Comparison of ENCODE assay signal across 10 cellular contexts in genomic region chr2:234980476-234981187, GRCh38. TPM values are rescaled to one million over a fixed set of nuclear protein-coding genes. Genes with fewer than 3 reads are reported as not detected.
DNase-seq lines count a peak whose midpoint lies in the region; ATAC-seq, FAIRE-seq and TF ChIP-seq lines count a peak whose summit lies in the region.
"Had no signal": no experiment of that assay in that cellular context is flagged by ENCODE, and none has a peak within 500 bp of the region (broad histone marks: within the 10 kb centered on the region; RNA-seq: fewer than 3 reads in every experiment).

No MANE protein-coding gene starts in this region.

- H3K4me1 ChIP-seq in BLaER1 treated with 17β-estradiol and CSF1 and Interleukin-3, amounts not matched to agents 10 nM and 100 nM = peaks cover 25 to 53% (median 41%) of the 10 kb centered on the region in 10 experiments
- H3K4me1 ChIP-seq in endothelial cell of umbilical vein (ENCODE audit: control insufficient read depth, extremely low read depth, insufficient read depth, low read length) = peaks cover 68% of the 10 kb centered on the region
- peaks cover 28% of the 10 kb centered on the region for H3K4me1 ChIP-seq in neural progenitor cell
- H3K4me1 ChIP-seq in foreskin keratinocyte = peaks cover 19% of the 10 kb centered on the region

- intact Hi-C loops in endothelial cell of umbilical vein (cut with micrococcal nuclease) (loop anchor here (1.0 kb wide), 14 partner anchors 9 to 734 kb away; no protein-coding TSS in a partner anchor), head of caudate nucleus (cut with DNase I) (no loop called here)

- H3K4me3 Mint-ChIP-seq in neural progenitor cell = peak overlapping the region; percentile 72
- H3K4me3 Mint-ChIP-seq in T-helper 2 cell treated with Interferon-gamma antibody and Interleukin-4, amounts not matched to agents 5 μg/mL and 100 μg/mL, for 36 hours = no peak overlapping the region
- H3K4me3 Mint-ChIP-seq: CD4-positive, alpha-beta T cell had no signal

- no peak for ATAC-seq in foreskin keratinocyte

- H3K79me2 ChIP-seq in endothelial cell of umbilical vein (ENCODE audit: control insufficient read depth, insufficient read depth, low read length) = peaks cover 77% of the 10 kb centered on the region
- H3K79me2 ChIP-seq in neural progenitor cell (ENCODE audit: low read depth) = peaks cover 100% of the 10 kb centered on the region

- H3K9ac ChIP-seq in BLaER1 treated with 17β-estradiol and CSF1 and Interleukin-3, amounts not matched to agents 10 nM and 100 nM = peak overlapping the region in 2 of 11 experiments; percentile 40 to 41; a peak in 2 of 22 replicates
- peak overlapping the region; percentile 93 for H3K9ac ChIP-seq in endothelial cell of umbilical vein (replicated peaks; ENCODE audit: extremely low read depth, insufficient read depth, low read length)
- no peak overlapping the region for H3K9ac ChIP-seq in neural progenitor cell

- peak overlapping the region; percentile 95 for H3K27ac Mint-ChIP-seq in neural progenitor cell
- H3K27ac Mint-ChIP-seq in T-helper 2 cell treated with Interferon-gamma antibody and Interleukin-4, amounts not matched to agents 5 μg/mL and 100 μg/mL, for 36 hours = no peak overlapping the region
- H3K27ac Mint-ChIP-seq: CD4-positive, alpha-beta T cell had no signal

- peaks cover 36% of the 10 kb centered on the region for H3K36me3 Mint-ChIP-seq in neural progenitor cell
- H3K36me3 Mint-ChIP-seq in T-helper 2 cell treated with Interferon-gamma antibody and Interleukin-4, amounts not matched to agents 5 μg/mL and 100 μg/mL, for 36 hours (ENCODE audit: low read depth) = no peaks in the 10 kb centered on the region

- no peak for FAIRE-seq in endothelial cell of umbilical vein (lab: Jason Lieb, UNC)

- dilution Hi-C loops in endothelial cell of umbilical vein (cut with MboI; ENCODE audit: extremely low pct_ligation_motif_present, low sequenced_read_pairs) = no loop called here

- peak overlapping the region; percentile 43 to 92 (median 80) for H3K4me2 ChIP-seq in BLaER1 treated with 17β-estradiol and CSF1 and Interleukin-3, amounts not matched to agents 10 nM and 100 nM
- H3K4me2 ChIP-seq in endothelial cell of umbilical vein (ENCODE audit: insufficient read depth, low read length) (peak overlapping the region; percentile 71), neural progenitor cell (peak overlapping the region; percentile 48)

- POLR2A ChIA-PET in endothelial cell of umbilical vein (lab: Charles Lee) = interaction anchor here (0.6 to 2.6 kb wide), 7 partner anchors 9 to 290 kb away, joined by 3 to 21 read pairs (median 4); no protein-coding TSS in a partner anchor

- no peak for TF ChIP-seq POLR2A in endothelial cell of umbilical vein (IDR thresholded peaks at IDR 0.05; ENCODE audit: low read depth, low read length)

- CTCF ChIA-PET in endothelial cell of umbilical vein (lab: Charles Lee) = interaction anchor here (0.7 to 2.4 kb wide), 21 partner anchors 9 to 558 kb away, joined by 3 to 23 read pairs (median 5); no protein-coding TSS in a partner anchor

- H3K9me1 ChIP-seq in endothelial cell of umbilical vein (replicated peaks; ENCODE audit: control insufficient read depth, extremely low read depth, insufficient read depth, low read length) = no peaks in the 10 kb centered on the region

- no peaks in the 10 kb centered on the region for H3K27me3 ChIP-seq in BLaER1 treated with 17β-estradiol and CSF1 and Interleukin-3, amounts not matched to agents 10 nM and 100 nM
- H3K27me3 ChIP-seq in endothelial cell of umbilical vein (ENCODE audit: control insufficient read depth in 2 of 2, insufficient read depth in 2 of 2, low read length in 2 of 2) (no peaks in the 10 kb centered on the region), neural progenitor cell (no peaks in the 10 kb centered on the region), foreskin keratinocyte (no peaks in the 10 kb centered on the region)

- peaks cover 0 to 2% (median 0%) of the 10 kb centered on the region in 11 experiments; a peak in 1 of 22 replicates for H4K20me1 ChIP-seq in BLaER1 treated with 17β-estradiol and CSF1 and Interleukin-3, amounts not matched to agents 10 nM and 100 nM
- H4K20me1 ChIP-seq in endothelial cell of umbilical vein (replicated peaks; ENCODE audit: control insufficient read depth, extremely low read depth, insufficient read depth, low read length) (no peaks in the 10 kb centered on the region), neural progenitor cell (ENCODE audit: low read depth) (peaks cover 75% of the 10 kb centered on the region)

- peaks cover 72% of the 10 kb centered on the region for H3K4me1 Mint-ChIP-seq in neural progenitor cell
- no peaks in the 10 kb centered on the region for H3K4me1 Mint-ChIP-seq in T-helper 2 cell treated with Interferon-gamma antibody and Interleukin-4, amounts not matched to agents 5 μg/mL and 100 μg/mL, for 36 hours (ENCODE audit: low read depth)

- peaks cover 6 to 9% (median 7%) of the 10 kb centered on the region in 11 experiments; a peak in 18 of 22 replicates for H3K9me3 ChIP-seq in BLaER1 treated with 17β-estradiol and CSF1 and Interleukin-3, amounts not matched to agents 10 nM and 100 nM (replicated peaks in 1 of 11)
- H3K9me3 ChIP-seq in endothelial cell of umbilical vein (replicated peaks; ENCODE audit: control insufficient read depth, insufficient read depth, low read length) = no peaks in the 10 kb centered on the region
- no peaks in the 10 kb centered on the region for H3K9me3 ChIP-seq in neural progenitor cell (ENCODE audit: low read depth)

- H3K4me3 ChIP-seq in BLaER1 treated with 17β-estradiol and CSF1 and Interleukin-3, amounts not matched to agents 10 nM and 100 nM = peak overlapping the region in 2 of 10 experiments; percentile 10 to 28; a peak in 2 of 20 replicates
- H3K4me3 ChIP-seq in endothelial cell of umbilical vein (replicated peaks in 1 of 3; ENCODE audit: insufficient read depth in 1 of 3, low read depth in 1 of 3, low read length in 3 of 3) (peak overlapping the region in 2 of 3 experiments; percentile 18 to 27), neural progenitor cell (no peak overlapping the region)

- no peak overlapping the region for H3K27ac ChIP-seq in BLaER1 treated with 17β-estradiol and CSF1 and Interleukin-3, amounts not matched to agents 10 nM and 100 nM
- H3K27ac ChIP-seq in endothelial cell of umbilical vein (ENCODE audit: insufficient read depth, low read depth, low read length) (peak overlapping the region; percentile 97), neural progenitor cell (peak overlapping the region; percentile 64), foreskin keratinocyte (no peak overlapping the region)

- no peak for TF ChIP-seq CTCF in endothelial cell of umbilical vein (IDR thresholded peaks at IDR 0.05; ENCODE audit: extremely low read depth in 1 of 2, insufficient read depth in 1 of 2, low read depth in 1 of 2, low read length in 2 of 2)
- no peak for TF ChIP-seq CTCF in neural progenitor cell (IDR thresholded peaks at IDR 0.05)
- TF ChIP-seq CTCF in foreskin keratinocyte (conservative IDR thresholded peaks at IDR 0.05) = no peak

- BruUV-seq in endothelial cell of umbilical vein (replicated peaks; lab: Mats Ljungman, UMichigan) = TSS peak; percentile 82

- H3K36me3 ChIP-seq in BLaER1 treated with 17β-estradiol and CSF1 and Interleukin-3, amounts not matched to agents 10 nM and 100 nM = no peaks in the 10 kb centered on the region
- H3K36me3 ChIP-seq in endothelial cell of umbilical vein (ENCODE audit: control insufficient read depth in 2 of 2, extremely low read depth in 1 of 2, insufficient read depth in 2 of 2, low read length in 2 of 2) (peaks cover 0 to 5% of the 10 kb centered on the region in 2 experiments), neural progenitor cell (no peaks in the 10 kb centered on the region)

- H3K27me3 Mint-ChIP-seq in neural progenitor cell (ENCODE audit: insufficient read depth, low read depth) = peaks cover 6% of the 10 kb centered on the region
- no peaks in the 10 kb centered on the region for H3K27me3 Mint-ChIP-seq in T-helper 2 cell treated with Interferon-gamma antibody and Interleukin-4, amounts not matched to agents 5 μg/mL and 100 μg/mL, for 36 hours (ENCODE audit: low read depth)

- H2AFZ ChIP-seq in endothelial cell of umbilical vein (ENCODE audit: low read depth, low read length) (no peak overlapping the region), neural progenitor cell (replicated peaks) (no peak overlapping the region)

- H3K9me3 Mint-ChIP-seq in neural progenitor cell = peaks cover 16% of the 10 kb centered on the region
- H3K9me3 Mint-ChIP-seq in T-helper 2 cell treated with Interferon-gamma antibody and Interleukin-4, amounts not matched to agents 5 μg/mL and 100 μg/mL, for 36 hours = peaks cover 9% of the 10 kb centered on the region
- H3K9me3 Mint-ChIP-seq: CD4-positive, alpha-beta T cell had no signal

- H3F3A ChIP-seq in neural progenitor cell (ENCODE audit: low read depth) = peaks cover 9% of the 10 kb centered on the region

- DNase-seq in NCI-H748 treated with DMSO at 0.1 percent for 48 hours (lab: John Stamatoyannopoulos, UW) = peak; percentile 80
- peak; percentile 98 for DNase-seq in endothelial cell of umbilical vein (ENCODE audit: low read depth, low spot score)
- DNase-seq in neural progenitor cell (ENCODE audit: low spot score) = no peak
- no peak for DNase-seq in dedifferentiated amniotic fluid mesenchymal stem cell (ENCODE audit: extremely low spot score)
- DNase-seq in head of caudate nucleus = no peak
- DNase-seq in T-helper 2 cell treated with Interferon-gamma antibody and Interleukin-4, amounts not matched to agents 5 μg/mL and 100 μg/mL, for 36 hours (ENCODE audit: low spot score) = no peak
- no peak for DNase-seq in foreskin keratinocyte
- DNase-seq: CD4-positive, alpha-beta T cell had no signal

TF ChIP-seq in endothelial cell of umbilical vein, 7 proteins besides CTCF, POLR2A, EP300 and RAD21:
- TF ChIP-seq GATA2 (IDR thresholded peaks at IDR 0.05; ENCODE audit: insufficient read depth, insufficient read length, low read depth, low read length) (peak; percentile 92), MYC (IDR thresholded peaks at IDR 0.05; ENCODE audit: low read depth, low read length) (no peak)
TF ChIP-seq in endothelial cell of umbilical vein: peak in this region for 1.

RNA-seq across cellular contexts. Expression of gene SH3BP4, which starts 28.8 kb away (rescaled TPM):
- total RNA-seq in endothelial cell of umbilical vein (100.0 and 105 TPM in 2 replicates), neural progenitor cell (ENCODE audit: low replicate concordance) (50.4 and 53.4 TPM in 2 replicates), foreskin keratinocyte (45.9 and 46.1 TPM in 2 replicates)
- polyA plus RNA-seq in endothelial cell of umbilical vein (69.3 and 85.2 TPM in 2 replicates), foreskin keratinocyte (16.4 and 19.4 TPM in 2 replicates)
- 69.0 and 71.6 TPM in 2 replicates for polyA plus RNA-seq in endothelial cell of umbilical vein (2011; cell fraction: cytosol; rRNA removed)
- 86.3 and 102 TPM in 2 replicates for polyA plus RNA-seq in endothelial cell of umbilical vein (2011; cell fraction: nucleus; rRNA removed)
- 59.1 and 63.6 TPM in 2 replicates for polyA plus RNA-seq in endothelial cell of umbilical vein (2012)
- polyA minus RNA-seq in endothelial cell of umbilical vein = 178 and 188 TPM in 2 replicates
- 15.5 TPM for polyA minus RNA-seq in endothelial cell of umbilical vein (2011; cell fraction: cytosol; rRNA and poly(A)+ RNA removed)
- polyA minus RNA-seq in endothelial cell of umbilical vein (2011; cell fraction: nucleus; rRNA and poly(A)+ RNA removed) = 110 and 132 TPM in 2 replicates
- total RNA-seq: activated CD8-positive, alpha-beta memory T cell treated with anti-CD3 and anti-CD28 coated beads for 36 hours had no signal

Comparison
In these comparisons a context has a peak if more than half of its experiments do, and no peak if none do; other contexts are left out.
1. H3K27ac ChIP-seq: peak in endothelial cell of umbilical vein (single experiment) and neural progenitor cell (single experiment); none in BLaER1 treated with 17β-estradiol and CSF1 and Interleukin-3, amounts not matched to agents 10 nM and 100 nM (0 of 11) and foreskin keratinocyte (single experiment).
2. DNase-seq: peak in NCI-H748 treated with DMSO at 0.1 percent for 48 hours (single experiment) and endothelial cell of umbilical vein (single experiment); none in neural progenitor cell (single experiment), dedifferentiated amniotic fluid mesenchymal stem cell (single experiment), head of caudate nucleus (0 of 42), T-helper 2 cell treated with Interferon-gamma antibody and Interleukin-4, amounts not matched to agents 5 μg/mL and 100 μg/mL, for 36 hours (single experiment) and foreskin keratinocyte (0 of 2).
3. Peak in every context shown above with its lines, with median percentiles within 50 percentile points of each other: H3K4me2 ChIP-seq.